ENCODE assay signal across 8 cellular contexts in the genomic region with DNA sequence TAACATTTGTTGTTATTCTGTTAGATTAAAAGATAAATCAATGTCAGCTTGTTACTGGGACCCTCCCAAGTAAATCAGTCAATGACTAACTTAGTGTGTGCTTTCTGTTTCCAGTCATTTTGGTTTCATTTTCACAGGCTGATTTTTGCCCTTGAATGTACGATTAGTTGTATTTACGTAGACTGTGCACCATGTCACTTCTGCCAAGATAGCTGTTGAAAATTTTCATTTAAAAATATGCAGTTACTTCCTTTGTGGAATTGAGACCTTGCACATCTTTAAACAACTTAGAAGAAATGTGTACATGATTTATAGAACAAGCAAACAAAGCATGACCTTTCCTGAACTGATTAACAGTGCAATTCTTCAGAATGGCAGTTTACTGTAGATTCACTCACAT.
A peak's percentile ranks its signal among the peaks of the same experiment; 100 is the strongest.
DNase-seq lines count a peak whose midpoint lies in the region; ATAC-seq, FAIRE-seq and TF ChIP-seq lines count a peak whose summit lies in the region.

No MANE protein-coding gene starts in this region.

- in situ Hi-C loops in astrocyte of the spinal cord (cut with HindIII; ENCODE audit: low sequenced_read_pairs), result no loop called here

- TF ChIP-seq CTCF in astrocyte of the spinal cord (IDR thresholded peaks at IDR 0.05; ENCODE audit: low read depth, low read length) (no peak), testis (IDR thresholded peaks at IDR 0.05) (no peak)

- H3K36me3 ChIP-seq in testis (ENCODE audit: low read depth, missing control alignments), result no peaks in the 10 kb centered on the region

- DNase-seq in astrocyte of the spinal cord (ENCODE audit: low read depth, low spot score) (peak; percentile 70), sciatic nerve (ENCODE audit: low spot score) (no peak), SHP77 (lab: John Stamatoyannopoulos, UW) (no peak), GM12892 (ENCODE audit: insufficient read length) (no peak), testis (no peak), NCI-H510A (lab: John Stamatoyannopoulos, UW) (no peak)

- no peak for FAIRE-seq in GM12892 (lab: Jason Lieb, UNC)

- no peaks in the 10 kb centered on the region for H3K9me3 ChIP-seq in testis

- intact Hi-C loops in sciatic nerve (cut with DNase I), result no loop called here
- intact Hi-C loops in testis (cut with DNase I; ENCODE audit: low total_unique reads), result no loop called here

- H3K27me3 ChIP-seq in testis, result no peaks in the 10 kb centered on the region

- peak; percentile 94 for ATAC-seq in GM19043 (IDR thresholded peaks at IDR 0.05; ENCODE audit: low read depth, unreplicated experiment)
- ATAC-seq in HG03039 (IDR thresholded peaks at IDR 0.05; ENCODE audit: unreplicated experiment), result peak; percentile 86
- ATAC-seq in sciatic nerve, result peak; percentile 57

- H3K4me1 ChIP-seq in testis, result no peaks in the 10 kb centered on the region

- no peak overlapping the region for H3K4me3 ChIP-seq in astrocyte of the spinal cord (ENCODE audit: low read depth, low read length)
- H3K4me3 ChIP-seq in testis, result no peak overlapping the region

- H3K27ac ChIP-seq in testis, result no peak overlapping the region

- TF ChIP-seq POLR2A in GM12892 (IDR thresholded peaks at IDR 0.05; ENCODE audit: low read depth, low read length) (no peak), testis (IDR thresholded peaks at IDR 0.05) (no peak)

- 42 to 63% methylated on average over 2 of the region's 2 CpGs for WGBS in testis, 2 donors
